In the genomic region with DNA sequence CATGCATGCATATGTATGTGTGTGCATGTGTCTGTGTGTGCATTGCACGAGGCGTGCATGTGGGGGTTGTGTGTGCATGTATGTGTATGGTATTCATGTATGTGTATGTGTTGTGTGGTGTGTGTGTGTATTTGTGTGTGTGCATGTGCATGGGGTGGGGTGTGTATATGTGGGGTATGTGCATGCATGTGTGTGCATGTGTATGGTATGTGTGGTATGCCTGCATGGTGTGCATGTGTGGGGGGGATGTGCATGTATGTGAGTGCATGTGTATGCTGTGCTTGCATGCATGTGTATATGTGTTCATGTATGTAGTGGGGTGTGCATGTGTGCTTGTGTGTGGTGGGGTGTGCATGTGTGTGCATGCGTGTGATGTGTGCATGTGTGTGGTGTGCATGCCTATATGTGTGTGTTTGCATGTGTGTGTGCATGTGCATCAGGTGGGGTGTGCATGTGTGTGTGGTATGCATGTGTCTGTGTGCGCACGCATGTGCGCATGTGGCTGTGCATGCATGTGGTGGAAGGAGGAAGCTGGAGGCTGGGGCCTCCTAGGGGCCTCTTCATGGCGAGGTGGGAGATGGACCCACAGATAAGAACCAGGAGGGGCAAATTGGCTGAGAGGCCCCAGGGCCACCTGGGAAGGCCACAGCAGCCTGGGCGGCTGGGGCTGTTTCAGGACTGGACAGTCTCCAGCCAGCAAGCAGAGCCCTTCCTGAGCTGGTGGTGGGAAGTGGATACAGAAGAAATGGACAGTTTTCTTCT, we compare ENCODE assay signal across 2 cellular contexts.
TF ChIP-seq lines count a peak whose summit lies in the region.

No MANE protein-coding gene starts in this region.

TF ChIP-seq in GM12891, 5 proteins besides CTCF, POLR2A, EP300 and RAD21:
- TF ChIP-seq TAF1 (IDR thresholded peaks at IDR 0.05; ENCODE audit: low read depth, low read length) (no peak), POU2F2 (IDR thresholded peaks at IDR 0.05; ENCODE audit: low read depth, low read length) (no peak), SPI1 (IDR thresholded peaks at IDR 0.05; ENCODE audit: low read depth, low read length) (no peak), PAX5 (IDR thresholded peaks at IDR 0.05; ENCODE audit: insufficient read depth, low read length, severe bottlenecking) (no peak), POLR2AphosphoS5 (IDR thresholded peaks at IDR 0.05; ENCODE audit: low read depth, low read length) (no peak)

TF ChIP-seq in H1, 55 proteins besides CTCF, POLR2A, EP300 and RAD21:
- TF ChIP-seq SP2 (IDR thresholded peaks at IDR 0.05; ENCODE audit: low read length) (no peak), PHF8 (conservative IDR thresholded peaks at IDR 0.05; ENCODE audit: low read depth, low read length) (no peak), SRF (IDR thresholded peaks at IDR 0.05; ENCODE audit: low read depth, low read length) (no peak), BRCA1 (IDR thresholded peaks at IDR 0.05; ENCODE audit: low read depth, low read length) (no peak), BCL11A (IDR thresholded peaks at IDR 0.05; ENCODE audit: low read depth in 2 of 2, low read length in 2 of 2) (no peak), CHD7 (IDR thresholded peaks at IDR 0.05; ENCODE audit: insufficient replicate concordance, low read length) (no peak), TAF1 (IDR thresholded peaks at IDR 0.05; ENCODE audit: low read depth, low read length) (no peak), KDM1A (IDR thresholded peaks at IDR 0.05; ENCODE audit: borderline replicate concordance, low read length) (no peak), EZH2 (IDR thresholded peaks at IDR 0.05; ENCODE audit: low read depth, low read length, severe bottlenecking) (no peak), GTF2F1 (IDR thresholded peaks at IDR 0.05; ENCODE audit: borderline replicate concordance, low read depth, low read length) (no peak), SUZ12 (IDR thresholded peaks at IDR 0.05; ENCODE audit: low read length) (no peak; the same call in 1 of the 2 replicates)
